15 cellular contexts compared by ENCODE assay signal in genomic region chr19:1123381-1123780, GRCh38.
"Had no signal": no experiment of that assay in that cellular context is flagged by ENCODE, and none has a peak within 500 bp of the region (broad histone marks: within the 10 kb centered on the region; RNA-seq: fewer than 3 reads in every experiment).

No MANE protein-coding gene starts in this region.

- H3K9me3 Mint-ChIP-seq: activated CD4-positive, alpha-beta T cell treated with anti-CD3 and anti-CD28 coated beads, Interleukin-2, amount 10 ng/mL, durations not matched to agents 24 days and 14 days; activated CD8-positive, alpha-beta T cell treated with anti-CD3 and anti-CD28 coated beads for 36 hours; activated T-cell treated with anti-CD3 and anti-CD28 coated beads, Interleukin-2, amount 50 U/mL, for 4 hours; neural crest cell; stimulated activated memory B cell treated with anti-CD40 and anti-IgM and Interleukin-4, amounts not matched to agents 10 μg/mL and 1 μg/mL and 100 μg/mL, for 72 hours; type B pancreatic cell had no signal

- H3K27me3 Mint-ChIP-seq: activated CD4-positive, alpha-beta T cell treated with anti-CD3 and anti-CD28 coated beads, Interleukin-2, amount 10 ng/mL, durations not matched to agents 24 days and 14 days; activated CD8-positive, alpha-beta T cell treated with anti-CD3 and anti-CD28 coated beads for 36 hours; stimulated activated memory B cell treated with anti-CD40 and anti-IgM and Interleukin-4, amounts not matched to agents 10 μg/mL and 1 μg/mL and 100 μg/mL, for 72 hours; type B pancreatic cell had no signal

- H3K9me3 ChIP-seq: left lung, pancreas, right lobe of liver, testis had no signal

- H3K4me1 ChIP-seq: pancreas, right lobe of liver, testis had no signal

- H3K4me2 ChIP-seq: smooth muscle cell had no signal

- H3K27ac ChIP-seq: brain microvascular endothelial cell, pancreas, right lobe of liver, testis had no signal

- FAIRE-seq: colon, pancreas had no signal

- H3K27me3 ChIP-seq: brain microvascular endothelial cell, left lung, pancreas, right lobe of liver, testis had no signal

- H3K4me1 Mint-ChIP-seq: neural crest cell had no signal

- DNase-seq: activated naive CD4-positive, alpha-beta T cell treated with anti-CD3 and anti-CD28 coated beads, Interleukin-2, amount 50 U/mL, for 16 hours; activated T-cell treated with anti-CD3 and anti-CD28 coated beads, Interleukin-2, amount 50 U/mL, for 4 hours; central memory CD4-positive, alpha-beta T cell had no signal

- H3K4me3 ChIP-seq: left lung, pancreas, right lobe of liver, smooth muscle cell, testis had no signal

- H3K4me3 Mint-ChIP-seq: activated CD4-positive, alpha-beta T cell treated with anti-CD3 and anti-CD28 coated beads, Interleukin-2, amount 10 ng/mL, durations not matched to agents 24 days and 14 days; activated CD8-positive, alpha-beta T cell treated with anti-CD3 and anti-CD28 coated beads for 36 hours; activated T-cell treated with anti-CD3 and anti-CD28 coated beads, Interleukin-2, amount 50 U/mL, for 4 hours; neural crest cell; stimulated activated memory B cell treated with anti-CD40 and anti-IgM and Interleukin-4, amounts not matched to agents 10 μg/mL and 1 μg/mL and 100 μg/mL, for 72 hours; type B pancreatic cell had no signal

- H3K27ac Mint-ChIP-seq: activated CD8-positive, alpha-beta T cell treated with anti-CD3 and anti-CD28 coated beads for 36 hours; stimulated activated memory B cell treated with anti-CD40 and anti-IgM and Interleukin-4, amounts not matched to agents 10 μg/mL and 1 μg/mL and 100 μg/mL, for 72 hours; type B pancreatic cell had no signal
